In the genomic region with DNA sequence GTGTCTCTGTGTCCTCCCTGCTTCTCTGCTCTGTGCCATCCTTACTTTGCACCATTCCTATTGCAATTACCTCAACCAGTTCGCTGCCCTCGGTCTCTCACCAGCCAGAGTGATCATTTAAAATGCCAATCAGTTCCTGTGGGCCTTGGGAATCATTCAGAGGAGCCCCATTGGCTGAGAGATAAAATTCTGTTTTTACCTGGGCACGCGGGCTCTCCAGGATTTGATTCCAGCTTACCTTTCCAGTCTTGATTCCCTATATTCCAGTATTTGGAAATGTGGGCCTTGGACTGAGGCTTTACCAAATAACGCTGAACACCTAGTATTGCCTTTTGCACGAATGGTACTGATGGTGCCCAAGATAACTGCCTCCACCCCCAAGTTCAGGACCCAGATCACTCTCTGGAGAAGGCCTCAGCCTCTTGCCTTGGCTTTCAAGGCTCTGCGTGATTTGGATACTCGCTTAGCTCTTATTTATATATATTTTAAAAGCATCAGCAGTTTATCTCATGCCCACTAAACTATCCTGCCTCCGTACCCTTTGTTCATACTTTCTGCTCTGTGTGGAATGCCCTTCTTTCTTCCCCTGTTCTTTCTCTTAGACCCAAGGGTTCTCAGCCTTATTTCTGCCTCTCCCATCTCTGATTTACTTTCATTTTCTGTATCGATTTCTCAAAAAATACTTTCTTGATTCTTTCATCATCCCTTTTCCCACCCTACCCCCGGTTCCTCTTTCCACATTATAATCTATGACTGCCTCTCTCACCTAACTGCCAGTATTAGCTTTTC, we compare ENCODE assay signal across 1 cellular context.
TF ChIP-seq lines count a peak whose summit lies in the region.

No MANE protein-coding gene starts in this region.

TF ChIP-seq in SK-N-SH, 30 proteins besides CTCF, POLR2A, EP300 and RAD21 (continued from another document):
- TF ChIP-seq, protein P1, sequence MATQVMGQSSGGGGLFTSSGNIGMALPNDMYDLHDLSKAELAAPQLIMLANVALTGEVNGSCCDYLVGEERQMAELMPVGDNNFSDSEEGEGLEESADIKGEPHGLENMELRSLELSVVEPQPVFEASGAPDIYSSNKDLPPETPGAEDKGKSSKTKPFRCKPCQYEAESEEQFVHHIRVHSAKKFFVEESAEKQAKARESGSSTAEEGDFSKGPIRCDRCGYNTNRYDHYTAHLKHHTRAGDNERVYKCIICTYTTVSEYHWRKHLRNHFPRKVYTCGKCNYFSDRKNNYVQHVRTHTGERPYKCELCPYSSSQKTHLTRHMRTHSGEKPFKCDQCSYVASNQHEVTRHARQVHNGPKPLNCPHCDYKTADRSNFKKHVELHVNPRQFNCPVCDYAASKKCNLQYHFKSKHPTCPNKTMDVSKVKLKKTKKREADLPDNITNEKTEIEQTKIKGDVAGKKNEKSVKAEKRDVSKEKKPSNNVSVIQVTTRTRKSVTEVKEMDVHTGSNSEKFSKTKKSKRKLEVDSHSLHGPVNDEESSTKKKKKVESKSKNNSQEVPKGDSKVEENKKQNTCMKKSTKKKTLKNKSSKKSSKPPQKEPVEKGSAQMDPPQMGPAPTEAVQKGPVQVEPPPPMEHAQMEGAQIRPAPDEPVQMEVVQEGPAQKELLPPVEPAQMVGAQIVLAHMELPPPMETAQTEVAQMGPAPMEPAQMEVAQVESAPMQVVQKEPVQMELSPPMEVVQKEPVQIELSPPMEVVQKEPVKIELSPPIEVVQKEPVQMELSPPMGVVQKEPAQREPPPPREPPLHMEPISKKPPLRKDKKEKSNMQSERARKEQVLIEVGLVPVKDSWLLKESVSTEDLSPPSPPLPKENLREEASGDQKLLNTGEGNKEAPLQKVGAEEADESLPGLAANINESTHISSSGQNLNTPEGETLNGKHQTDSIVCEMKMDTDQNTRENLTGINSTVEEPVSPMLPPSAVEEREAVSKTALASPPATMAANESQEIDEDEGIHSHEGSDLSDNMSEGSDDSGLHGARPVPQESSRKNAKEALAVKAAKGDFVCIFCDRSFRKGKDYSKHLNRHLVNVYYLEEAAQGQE (IDR thresholded peaks at IDR 0.05; ENCODE audit: low read depth, low read length) = no peak
- TF ChIP-seq TAF1 (IDR thresholded peaks at IDR 0.05; ENCODE audit: borderline replicate concordance, low read depth, low read length) = no peak
- TF ChIP-seq, protein P2, sequence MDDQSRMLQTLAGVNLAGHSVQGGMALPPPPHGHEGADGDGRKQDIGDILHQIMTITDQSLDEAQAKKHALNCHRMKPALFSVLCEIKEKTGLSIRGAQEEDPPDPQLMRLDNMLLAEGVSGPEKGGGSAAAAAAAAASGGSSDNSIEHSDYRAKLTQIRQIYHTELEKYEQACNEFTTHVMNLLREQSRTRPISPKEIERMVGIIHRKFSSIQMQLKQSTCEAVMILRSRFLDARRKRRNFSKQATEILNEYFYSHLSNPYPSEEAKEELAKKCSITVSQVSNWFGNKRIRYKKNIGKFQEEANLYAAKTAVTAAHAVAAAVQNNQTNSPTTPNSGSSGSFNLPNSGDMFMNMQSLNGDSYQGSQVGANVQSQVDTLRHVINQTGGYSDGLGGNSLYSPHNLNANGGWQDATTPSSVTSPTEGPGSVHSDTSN (IDR thresholded peaks at IDR 0.05) = no peak
